8 cellular contexts compared by ENCODE assay signal in genomic region chr15:84142888-84143337, GRCh38.
DNase-seq lines count a peak whose midpoint lies in the region; ATAC-seq and TF ChIP-seq lines count a peak whose summit lies in the region.

No MANE protein-coding gene starts in this region.

- no peak overlapping the region for H3K9ac ChIP-seq in colonic mucosa (ENCODE audit: low read depth in 2 of 2, low read length in 2 of 2)

- H3K4me1 ChIP-seq in colonic mucosa, result no peaks in the 10 kb centered on the region

- WGBS in lower leg skin, 2 donors, result 1 to 10% methylated on average over 7 of the region's 7 CpGs

- H3K27ac ChIP-seq in colonic mucosa, result no peak overlapping the region

- H3K27me3 ChIP-seq in colonic mucosa, result no peaks in the 10 kb centered on the region

- H3K9me3 ChIP-seq in colonic mucosa, result no peaks in the 10 kb centered on the region

- intact Hi-C loops in colonic mucosa (cut with DNase I), result no loop called here
- intact Hi-C loops in lower leg skin (cut with DNase I; ENCODE audit: low total_unique reads), result no loop called here

- H3K4me3 ChIP-seq in colonic mucosa (no peak overlapping the region), lower leg skin (ENCODE audit: low read depth, poor library complexity, severe bottlenecking) (no peak overlapping the region)

- no peak for TF ChIP-seq POLR2A in lower leg skin (IDR thresholded peaks at IDR 0.05)

- DNase-seq in Ammon's horn (ENCODE audit: low spot score) (peak; percentile 86), NCI-H345 (lab: John Stamatoyannopoulos, UW) (peak; percentile 41), colonic mucosa (peak; percentile 84), lower leg skin (ENCODE audit: low spot score in 2 of 2) (peak; percentile 82 to 88)
- peak; percentile 52 to 75 for DNase-seq in activated CD4-positive, alpha-beta T cell treated with anti-CD3 and anti-CD28 coated beads for 24 hours (ENCODE audit: low read depth in 2 of 2)
- DNase-seq in stimulated activated CD8-positive, alpha-beta memory T cell treated with anti-CD3 and anti-CD28 coated beads, Interleukin-12 subunit alpha, Interleukin-12 subunit beta, amount 100 ng/mL, for 24 hours (ENCODE audit: extremely low read depth), result peak; percentile 20

- no peaks in the 10 kb centered on the region for H3K36me3 ChIP-seq in colonic mucosa

- TF ChIP-seq CTCF in colonic mucosa (IDR thresholded peaks at IDR 0.05) (peak; percentile 80), lower leg skin (IDR thresholded peaks at IDR 0.05) (peak in 1 of 3 donors; percentile 53)

- peak; percentile 91 for ATAC-seq in GM18867 (IDR thresholded peaks at IDR 0.05; ENCODE audit: unreplicated experiment)
- peak; percentile 86 for ATAC-seq in HG03095 (IDR thresholded peaks at IDR 0.05; ENCODE audit: unreplicated experiment)

Comparison
In these comparisons a context has a peak if more than half of its experiments do, and no peak if none do; other contexts are left out.
1. DNase-seq: peak in every context shown above with its lines; median percentile 86 in Ammon's horn; 85 in lower leg skin; 84 in colonic mucosa; 64 in activated CD4-positive, alpha-beta T cell treated with anti-CD3 and anti-CD28 coated beads for 24 hours; 41 in NCI-H345; 20 in stimulated activated CD8-positive, alpha-beta memory T cell treated with anti-CD3 and anti-CD28 coated beads, Interleukin-12 subunit alpha, Interleukin-12 subunit beta, amount 100 ng/mL, for 24 hours.